In the genomic region with DNA sequence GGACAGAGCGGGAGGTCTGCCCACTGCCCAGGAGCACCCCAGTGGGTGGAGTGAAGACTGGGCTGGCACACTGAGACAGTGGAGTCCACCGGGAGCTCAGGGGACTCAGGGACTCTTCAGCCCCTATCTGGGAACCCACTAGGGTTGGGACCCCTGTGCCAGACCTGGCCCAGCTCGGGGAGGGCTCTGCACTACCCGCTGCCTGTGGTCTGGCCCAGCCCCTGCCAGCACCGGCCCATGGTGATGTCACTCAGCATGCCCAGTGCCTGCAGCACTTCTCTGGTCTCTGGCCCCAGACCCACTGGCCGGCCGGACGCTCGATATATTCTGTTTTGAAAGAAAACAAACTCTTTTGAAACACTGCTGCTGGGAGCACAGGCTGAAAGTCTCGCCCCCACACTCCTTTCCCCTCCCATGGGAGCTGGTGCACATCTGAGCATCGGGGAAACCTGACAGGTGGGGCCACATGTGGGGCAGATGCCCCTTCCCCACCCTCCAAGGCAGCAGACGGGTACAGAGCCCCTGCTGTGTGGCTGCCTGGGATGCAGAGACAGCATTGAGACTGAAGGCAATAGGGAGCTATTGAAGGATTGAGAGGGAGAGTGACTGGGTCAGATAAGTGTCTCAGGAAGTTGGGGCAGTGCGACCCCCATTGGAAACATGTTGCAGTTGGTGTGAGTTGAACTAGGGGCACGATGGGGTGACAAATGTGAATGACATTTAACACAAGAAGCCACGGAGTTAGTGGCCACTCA, we compare ENCODE assay signal across 2 cellular contexts.
TF ChIP-seq lines count a peak whose summit lies in the region.

No MANE protein-coding gene starts in this region.

TF ChIP-seq in K562, 482 proteins besides CTCF, POLR2A, EP300 and RAD21 (continues in another document):
- TF ChIP-seq, protein P1, sequence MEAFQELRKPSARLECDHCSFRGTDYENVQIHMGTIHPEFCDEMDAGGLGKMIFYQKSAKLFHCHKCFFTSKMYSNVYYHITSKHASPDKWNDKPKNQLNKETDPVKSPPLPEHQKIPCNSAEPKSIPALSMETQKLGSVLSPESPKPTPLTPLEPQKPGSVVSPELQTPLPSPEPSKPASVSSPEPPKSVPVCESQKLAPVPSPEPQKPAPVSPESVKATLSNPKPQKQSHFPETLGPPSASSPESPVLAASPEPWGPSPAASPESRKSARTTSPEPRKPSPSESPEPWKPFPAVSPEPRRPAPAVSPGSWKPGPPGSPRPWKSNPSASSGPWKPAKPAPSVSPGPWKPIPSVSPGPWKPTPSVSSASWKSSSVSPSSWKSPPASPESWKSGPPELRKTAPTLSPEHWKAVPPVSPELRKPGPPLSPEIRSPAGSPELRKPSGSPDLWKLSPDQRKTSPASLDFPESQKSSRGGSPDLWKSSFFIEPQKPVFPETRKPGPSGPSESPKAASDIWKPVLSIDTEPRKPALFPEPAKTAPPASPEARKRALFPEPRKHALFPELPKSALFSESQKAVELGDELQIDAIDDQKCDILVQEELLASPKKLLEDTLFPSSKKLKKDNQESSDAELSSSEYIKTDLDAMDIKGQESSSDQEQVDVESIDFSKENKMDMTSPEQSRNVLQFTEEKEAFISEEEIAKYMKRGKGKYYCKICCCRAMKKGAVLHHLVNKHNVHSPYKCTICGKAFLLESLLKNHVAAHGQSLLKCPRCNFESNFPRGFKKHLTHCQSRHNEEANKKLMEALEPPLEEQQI (IDR thresholded peaks at IDR 0.05): no peak
- TF ChIP-seq ETV6 (IDR thresholded peaks at IDR 0.05; ENCODE audit: borderline replicate concordance in 1 of 2, low read depth in 2 of 2, low read length in 1 of 2) (no peak), ETV6 (CRISPR knock-in tag; IDR thresholded peaks at IDR 0.05; ENCODE audit: borderline replicate concordance) (no peak), CBX1 (IDR thresholded peaks at IDR 0.05; ENCODE audit: low read depth) (0 out of 2 replicates have a peak, but pooled peaks have one; percentile 37), PYGO2 (tag; IDR thresholded peaks at IDR 0.05) (no peak), MTA2 (IDR thresholded peaks at IDR 0.05; ENCODE audit: low read depth) (no peak), ZBTB7A (IDR thresholded peaks at IDR 0.05; ENCODE audit: borderline replicate concordance, control insufficient read depth, low read depth, low read length) (no peak), ZNF589 (CRISPR knock-in tag; IDR thresholded peaks at IDR 0.05; ENCODE audit: low read depth) (no peak), BCOR (IDR thresholded peaks at IDR 0.05) (peak; percentile 90), ZNF830 (CRISPR knock-in tag; IDR thresholded peaks at IDR 0.05) (no peak), GATA2 (CRISPR knock-in tag; IDR thresholded peaks at IDR 0.05) (no peak), POLR2AphosphoS2 (IDR thresholded peaks at IDR 0.05; ENCODE audit: low read length) (no peak), PRMT5 (CRISPR knock-in tag; IDR thresholded peaks at IDR 0.05) (no peak), KDM1A (IDR thresholded peaks at IDR 0.05) (peak; percentile 50 to 75), HCFC1 (IDR thresholded peaks at IDR 0.05; ENCODE audit: low read depth, low read length) (no peak), SAP30 (IDR thresholded peaks at IDR 0.05; ENCODE audit: borderline replicate concordance, insufficient read depth, low read depth, low read length, poor library complexity, severe bottlenecking) (no peak), ZNF165 (CRISPR knock-in tag; IDR thresholded peaks at IDR 0.05; ENCODE audit: borderline replicate concordance) (no peak), ZFP36 (IDR thresholded peaks at IDR 0.05; ENCODE audit: low read depth, low read length, partially characterized antibody) (peak; percentile 76), JUN (IDR thresholded peaks at IDR 0.05; ENCODE audit: borderline replicate concordance, low read depth, low read length) (no peak), JUN (CRISPR knock-in tag; IDR thresholded peaks at IDR 0.05; ENCODE audit: borderline replicate concordance) (no peak), ESRRA (IDR thresholded peaks at IDR 0.05; ENCODE audit: borderline replicate concordance, low read depth) (no peak), SMARCA5 (IDR thresholded peaks at IDR 0.05) (peak; percentile 50; the same call in 1 of the 2 replicates), PURB (CRISPR knock-in tag; IDR thresholded peaks at IDR 0.05; ENCODE audit: low read depth) (no peak), KDM5B (IDR thresholded peaks at IDR 0.05; ENCODE audit: insufficient replicate concordance, low read depth, low read length) (no peak)
- TF ChIP-seq, protein P2, sequence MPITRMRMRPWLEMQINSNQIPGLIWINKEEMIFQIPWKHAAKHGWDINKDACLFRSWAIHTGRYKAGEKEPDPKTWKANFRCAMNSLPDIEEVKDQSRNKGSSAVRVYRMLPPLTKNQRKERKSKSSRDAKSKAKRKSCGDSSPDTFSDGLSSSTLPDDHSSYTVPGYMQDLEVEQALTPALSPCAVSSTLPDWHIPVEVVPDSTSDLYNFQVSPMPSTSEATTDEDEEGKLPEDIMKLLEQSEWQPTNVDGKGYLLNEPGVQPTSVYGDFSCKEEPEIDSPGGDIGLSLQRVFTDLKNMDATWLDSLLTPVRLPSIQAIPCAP (CRISPR knock-in tag; IDR thresholded peaks at IDR 0.05; ENCODE audit: borderline replicate concordance): no peak
- TF ChIP-seq, protein P3, sequence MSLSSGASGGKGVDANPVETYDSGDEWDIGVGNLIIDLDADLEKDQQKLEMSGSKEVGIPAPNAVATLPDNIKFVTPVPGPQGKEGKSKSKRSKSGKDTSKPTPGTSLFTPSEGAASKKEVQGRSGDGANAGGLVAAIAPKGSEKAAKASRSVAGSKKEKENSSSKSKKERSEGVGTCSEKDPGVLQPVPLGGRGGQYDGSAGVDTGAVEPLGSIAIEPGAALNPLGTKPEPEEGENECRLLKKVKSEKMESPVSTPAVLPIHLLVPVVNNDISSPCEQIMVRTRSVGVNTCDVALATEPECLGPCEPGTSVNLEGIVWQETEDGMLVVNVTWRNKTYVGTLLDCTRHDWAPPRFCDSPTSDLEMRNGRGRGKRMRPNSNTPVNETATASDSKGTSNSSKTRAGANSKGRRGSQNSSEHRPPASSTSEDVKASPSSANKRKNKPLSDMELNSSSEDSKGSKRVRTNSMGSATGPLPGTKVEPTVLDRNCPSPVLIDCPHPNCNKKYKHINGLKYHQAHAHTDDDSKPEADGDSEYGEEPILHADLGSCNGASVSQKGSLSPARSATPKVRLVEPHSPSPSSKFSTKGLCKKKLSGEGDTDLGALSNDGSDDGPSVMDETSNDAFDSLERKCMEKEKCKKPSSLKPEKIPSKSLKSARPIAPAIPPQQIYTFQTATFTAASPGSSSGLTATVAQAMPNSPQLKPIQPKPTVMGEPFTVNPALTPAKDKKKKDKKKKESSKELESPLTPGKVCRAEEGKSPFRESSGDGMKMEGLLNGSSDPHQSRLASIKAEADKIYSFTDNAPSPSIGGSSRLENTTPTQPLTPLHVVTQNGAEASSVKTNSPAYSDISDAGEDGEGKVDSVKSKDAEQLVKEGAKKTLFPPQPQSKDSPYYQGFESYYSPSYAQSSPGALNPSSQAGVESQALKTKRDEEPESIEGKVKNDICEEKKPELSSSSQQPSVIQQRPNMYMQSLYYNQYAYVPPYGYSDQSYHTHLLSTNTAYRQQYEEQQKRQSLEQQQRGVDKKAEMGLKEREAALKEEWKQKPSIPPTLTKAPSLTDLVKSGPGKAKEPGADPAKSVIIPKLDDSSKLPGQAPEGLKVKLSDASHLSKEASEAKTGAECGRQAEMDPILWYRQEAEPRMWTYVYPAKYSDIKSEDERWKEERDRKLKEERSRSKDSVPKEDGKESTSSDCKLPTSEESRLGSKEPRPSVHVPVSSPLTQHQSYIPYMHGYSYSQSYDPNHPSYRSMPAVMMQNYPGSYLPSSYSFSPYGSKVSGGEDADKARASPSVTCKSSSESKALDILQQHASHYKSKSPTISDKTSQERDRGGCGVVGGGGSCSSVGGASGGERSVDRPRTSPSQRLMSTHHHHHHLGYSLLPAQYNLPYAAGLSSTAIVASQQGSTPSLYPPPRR (CRISPR knock-in tag; IDR thresholded peaks at IDR 0.05; ENCODE audit: borderline replicate concordance): no peak

TF ChIP-seq in liver, 16 proteins besides CTCF, POLR2A, EP300 and RAD21 (continued from another document):
- TF ChIP-seq, protein P4, sequence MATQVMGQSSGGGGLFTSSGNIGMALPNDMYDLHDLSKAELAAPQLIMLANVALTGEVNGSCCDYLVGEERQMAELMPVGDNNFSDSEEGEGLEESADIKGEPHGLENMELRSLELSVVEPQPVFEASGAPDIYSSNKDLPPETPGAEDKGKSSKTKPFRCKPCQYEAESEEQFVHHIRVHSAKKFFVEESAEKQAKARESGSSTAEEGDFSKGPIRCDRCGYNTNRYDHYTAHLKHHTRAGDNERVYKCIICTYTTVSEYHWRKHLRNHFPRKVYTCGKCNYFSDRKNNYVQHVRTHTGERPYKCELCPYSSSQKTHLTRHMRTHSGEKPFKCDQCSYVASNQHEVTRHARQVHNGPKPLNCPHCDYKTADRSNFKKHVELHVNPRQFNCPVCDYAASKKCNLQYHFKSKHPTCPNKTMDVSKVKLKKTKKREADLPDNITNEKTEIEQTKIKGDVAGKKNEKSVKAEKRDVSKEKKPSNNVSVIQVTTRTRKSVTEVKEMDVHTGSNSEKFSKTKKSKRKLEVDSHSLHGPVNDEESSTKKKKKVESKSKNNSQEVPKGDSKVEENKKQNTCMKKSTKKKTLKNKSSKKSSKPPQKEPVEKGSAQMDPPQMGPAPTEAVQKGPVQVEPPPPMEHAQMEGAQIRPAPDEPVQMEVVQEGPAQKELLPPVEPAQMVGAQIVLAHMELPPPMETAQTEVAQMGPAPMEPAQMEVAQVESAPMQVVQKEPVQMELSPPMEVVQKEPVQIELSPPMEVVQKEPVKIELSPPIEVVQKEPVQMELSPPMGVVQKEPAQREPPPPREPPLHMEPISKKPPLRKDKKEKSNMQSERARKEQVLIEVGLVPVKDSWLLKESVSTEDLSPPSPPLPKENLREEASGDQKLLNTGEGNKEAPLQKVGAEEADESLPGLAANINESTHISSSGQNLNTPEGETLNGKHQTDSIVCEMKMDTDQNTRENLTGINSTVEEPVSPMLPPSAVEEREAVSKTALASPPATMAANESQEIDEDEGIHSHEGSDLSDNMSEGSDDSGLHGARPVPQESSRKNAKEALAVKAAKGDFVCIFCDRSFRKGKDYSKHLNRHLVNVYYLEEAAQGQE (IDR thresholded peaks at IDR 0.05): peak; percentile 88
- TF ChIP-seq TAF1 (conservative IDR thresholded peaks at IDR 0.05) (no peak), RXRA (IDR thresholded peaks at IDR 0.05) (peak; percentile 63 to 96), HNF4A (conservative IDR thresholded peaks at IDR 0.05) (peak; percentile 66 to 87), YY1 (IDR thresholded peaks at IDR 0.05) (peak; percentile 71), GABPA (IDR thresholded peaks at IDR 0.05 in 1 of 2, conservative IDR thresholded peaks at IDR 0.05 in 1 of 2) (no peak), SP1 (IDR thresholded peaks at IDR 0.05) (peak; percentile 65), FOXA2 (IDR thresholded peaks at IDR 0.05) (peak; percentile 63)
- TF ChIP-seq, protein P5, sequence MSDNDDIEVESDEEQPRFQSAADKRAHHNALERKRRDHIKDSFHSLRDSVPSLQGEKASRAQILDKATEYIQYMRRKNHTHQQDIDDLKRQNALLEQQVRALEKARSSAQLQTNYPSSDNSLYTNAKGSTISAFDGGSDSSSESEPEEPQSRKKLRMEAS (IDR thresholded peaks at IDR 0.05): peak; percentile 77
- TF ChIP-seq, protein P6, sequence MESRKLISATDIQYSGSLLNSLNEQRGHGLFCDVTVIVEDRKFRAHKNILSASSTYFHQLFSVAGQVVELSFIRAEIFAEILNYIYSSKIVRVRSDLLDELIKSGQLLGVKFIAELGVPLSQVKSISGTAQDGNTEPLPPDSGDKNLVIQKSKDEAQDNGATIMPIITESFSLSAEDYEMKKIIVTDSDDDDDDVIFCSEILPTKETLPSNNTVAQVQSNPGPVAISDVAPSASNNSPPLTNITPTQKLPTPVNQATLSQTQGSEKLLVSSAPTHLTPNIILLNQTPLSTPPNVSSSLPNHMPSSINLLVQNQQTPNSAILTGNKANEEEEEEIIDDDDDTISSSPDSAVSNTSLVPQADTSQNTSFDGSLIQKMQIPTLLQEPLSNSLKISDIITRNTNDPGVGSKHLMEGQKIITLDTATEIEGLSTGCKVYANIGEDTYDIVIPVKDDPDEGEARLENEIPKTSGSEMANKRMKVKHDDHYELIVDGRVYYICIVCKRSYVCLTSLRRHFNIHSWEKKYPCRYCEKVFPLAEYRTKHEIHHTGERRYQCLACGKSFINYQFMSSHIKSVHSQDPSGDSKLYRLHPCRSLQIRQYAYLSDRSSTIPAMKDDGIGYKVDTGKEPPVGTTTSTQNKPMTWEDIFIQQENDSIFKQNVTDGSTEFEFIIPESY (IDR thresholded peaks at IDR 0.05): peak; percentile 79
